ENCODE assay signal across 22 cellular contexts in the genomic region with DNA sequence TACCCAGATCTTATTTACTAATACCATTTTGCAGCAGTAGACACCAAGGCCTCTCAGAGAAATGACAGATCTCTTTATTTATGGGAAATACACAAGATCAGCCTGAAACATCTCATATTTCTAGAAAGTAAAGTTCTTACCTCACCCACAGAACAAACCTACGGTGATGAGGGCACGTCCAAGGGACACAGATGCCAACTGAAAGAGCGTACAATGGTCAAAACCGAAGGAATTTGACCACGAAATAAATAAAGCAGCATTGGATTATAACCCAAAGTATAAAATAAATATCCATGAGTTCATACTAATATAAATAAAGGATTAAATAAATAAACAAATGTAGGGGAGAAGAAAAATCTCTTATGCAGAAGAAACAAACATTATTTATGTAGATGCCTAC.
DNase-seq lines count a peak whose midpoint lies in the region; ATAC-seq, FAIRE-seq and TF ChIP-seq lines count a peak whose summit lies in the region.
"Had no signal": no experiment of that assay in that cellular context is flagged by ENCODE, and none has a peak within 500 bp of the region (broad histone marks: within the 10 kb centered on the region; RNA-seq: fewer than 3 reads in every experiment).

No MANE protein-coding gene starts in this region.

- no peak overlapping the region; a peak in 1 of 4 replicates for H4K8ac ChIP-seq in IMR-90 (ENCODE audit: low read depth in 2 of 2, low read length in 2 of 2)

- no peaks in the 10 kb centered on the region for H3K9me3 ChIP-seq in IMR-90 (ENCODE audit: control insufficient read depth, insufficient read depth, low read length)
- no peaks in the 10 kb centered on the region for H3K9me3 ChIP-seq in SJSA1 (replicated peaks)
- H3K9me3 ChIP-seq in osteoblast (ENCODE audit: low read depth, low read length): no peaks in the 10 kb centered on the region
- H3K9me3 ChIP-seq in small intestine (ENCODE audit: control insufficient read depth, low read depth): no peaks in the 10 kb centered on the region
- H3K9me3 ChIP-seq: A549, BE2C had no signal

- no peaks in the 10 kb centered on the region for H3K79me2 ChIP-seq in osteoblast (ENCODE audit: insufficient read depth, low read length)

- no peak overlapping the region for H4K5ac ChIP-seq in IMR-90 (ENCODE audit: low read depth, low read length)

- H3K27me3 ChIP-seq in IMR-90 (ENCODE audit: control insufficient read depth, insufficient read depth, low read length) (no peaks in the 10 kb centered on the region), SJSA1 (replicated peaks) (no peaks in the 10 kb centered on the region), osteoblast (ENCODE audit: insufficient read depth, low read length) (no peaks in the 10 kb centered on the region), small intestine (ENCODE audit: control insufficient read depth in 2 of 2, insufficient read depth in 2 of 2, low read length in 2 of 2) (no peaks in the 10 kb centered on the region), foreskin keratinocyte (no peaks in the 10 kb centered on the region)
- H3K27me3 ChIP-seq: BE2C; BLaER1 treated with 17β-estradiol and CSF1 and Interleukin-3, amounts not matched to agents 10 nM and 100 nM had no signal

- no peak overlapping the region for H3K4ac ChIP-seq in IMR-90 (ENCODE audit: low read depth, low read length)

- H2BK120ac ChIP-seq in IMR-90 (ENCODE audit: low read depth, low read length): no peak overlapping the region

- H4K20me1 ChIP-seq in IMR-90 (ENCODE audit: insufficient read depth, low read length): no peaks in the 10 kb centered on the region
- H4K20me1 ChIP-seq in osteoblast (ENCODE audit: insufficient read depth, low read length): no peaks in the 10 kb centered on the region
- H4K20me1 ChIP-seq: BLaER1 treated with 17β-estradiol and CSF1 and Interleukin-3, amounts not matched to agents 10 nM and 100 nM had no signal

- H3K4me3 ChIP-seq in IMR-90 (ENCODE audit: insufficient read depth, low read depth, low read length) (no peak overlapping the region), SJSA1 (no peak overlapping the region), osteoblast (ENCODE audit: insufficient read depth, low read length) (no peak overlapping the region), small intestine (ENCODE audit: low read depth in 1 of 2, low read length in 2 of 2) (no peak overlapping the region)
- H3K4me3 ChIP-seq: A549; BLaER1 treated with 17β-estradiol and CSF1 and Interleukin-3, amounts not matched to agents 10 nM and 100 nM had no signal

- CTCF ChIA-PET in IMR-90 (lab: Yijun Ruan, JAX): interaction anchor here (0.6 kb wide), 1 partner anchor 912 kb away, joined by 3 read pairs; no protein-coding TSS in a partner anchor

- BruUV-seq in IMR-90 (replicated peaks; lab: Mats Ljungman, UMichigan): no TSS peak

- no peak overlapping the region for H2BK20ac ChIP-seq in IMR-90 (ENCODE audit: low read depth, low read length)

- intact Hi-C loops in IMR-90 (cut with micrococcal nuclease): no loop called here

- H2AK9ac ChIP-seq in IMR-90 (replicated peaks; ENCODE audit: low read depth, low read length, poor library complexity): no peak overlapping the region

- no peak for TF ChIP-seq RAD21 in IMR-90 (IDR thresholded peaks at IDR 0.05; ENCODE audit: low read length)

- no peak overlapping the region for H2BK15ac ChIP-seq in IMR-90 (ENCODE audit: low read depth, low read length)

- H4K91ac ChIP-seq in IMR-90 (ENCODE audit: insufficient read depth, low read depth, low read length): no peak overlapping the region

- in situ Hi-C loops in IMR-90 (cut with MboI; ENCODE audit: low sequenced_read_pairs): no loop called here

- no peak for ATAC-seq in IMR-90 (ENCODE audit: low read depth)
- ATAC-seq in foreskin keratinocyte: no peak
- ATAC-seq: A549 had no signal

- no peak for TF ChIP-seq CTCF in IMR-90 (conservative IDR thresholded peaks at IDR 0.05; ENCODE audit: low read depth, low read length)
- TF ChIP-seq CTCF in osteoblast (IDR thresholded peaks at IDR 0.05; ENCODE audit: extremely low read depth, low read depth, low read length): no peak
- TF ChIP-seq CTCF in foreskin keratinocyte (conservative IDR thresholded peaks at IDR 0.05): no peak

- no peak overlapping the region for H3K9ac ChIP-seq in IMR-90 (ENCODE audit: low read depth, low read length)
- H3K9ac ChIP-seq: BLaER1 treated with 17β-estradiol and CSF1 and Interleukin-3, amounts not matched to agents 10 nM and 100 nM had no signal

- peaks cover 2% of the 10 kb centered on the region; the same call in 1 of the 2 replicates for H3K4me1 ChIP-seq in IMR-90 (ENCODE audit: control insufficient read depth, insufficient read depth, low read length)
- peaks cover 20% of the 10 kb centered on the region for H3K4me1 ChIP-seq in SJSA1 (replicated peaks)
- peaks cover 14% of the 10 kb centered on the region for H3K4me1 ChIP-seq in osteoblast (ENCODE audit: insufficient read depth, low read length)
- no peaks in the 10 kb centered on the region for H3K4me1 ChIP-seq in small intestine (ENCODE audit: control insufficient read depth in 2 of 2, insufficient read depth in 1 of 2, low read depth in 1 of 2, low read length in 1 of 2)
- no peaks in the 10 kb centered on the region for H3K4me1 ChIP-seq in foreskin keratinocyte
- H3K4me1 ChIP-seq: A549, BE2C had no signal

- dilution Hi-C loops in IMR-90 (cut with HindIII; ENCODE audit: low sequenced_read_pairs, unreplicated experiment): no loop called here

- no peak for TF ChIP-seq POLR2A in IMR-90 (IDR thresholded peaks at IDR 0.05; ENCODE audit: low read depth, low read length)

- no peak for DNase-seq in IMR-90
- peak in 1 of 2 experiments; percentile 68 for DNase-seq in SJSA1 (ENCODE audit: low read depth in 1 of 2, low spot score in 2 of 2)
- DNase-seq in osteoblast (ENCODE audit: insufficient read length, low spot score, missing footprints): no peak
- DNase-seq in small intestine: no peak
- no peak for DNase-seq in foreskin keratinocyte
- no peak for DNase-seq in HTR-8/SVneo (ENCODE audit: insufficient read length, low spot score)
- DNase-seq: 8988T; ACHN; AML-193; BE2C; Calu3; CD4-positive, alpha-beta T cell; COR-L47; DMS53; DMS79 treated with DMSO at 0.1 percent for 48 hours; GOT3; H7; HCEC 1CT had no signal

- no CpG with 5 or more reads among the region's 5 CpGs for WGBS in IMR-90 (ENCODE audit: extremely low coverage in 2 of 2, insufficient read length in 1 of 2), 2 experiments
- 68 to 81% (median 79%) methylated on average over 5 of the region's 5 CpGs for WGBS in small intestine, 3 donors

- no peak overlapping the region for H2BK5ac ChIP-seq in IMR-90 (ENCODE audit: low read depth, low read length, poor library complexity, severe bottlenecking)

- H3K36me3 ChIP-seq in IMR-90 (ENCODE audit: control insufficient read depth, insufficient read depth, low read length): no peaks in the 10 kb centered on the region
- H3K36me3 ChIP-seq in SJSA1: no peaks in the 10 kb centered on the region
- no peaks in the 10 kb centered on the region for H3K36me3 ChIP-seq in osteoblast (ENCODE audit: insufficient read depth, low read length)
- no peaks in the 10 kb centered on the region for H3K36me3 ChIP-seq in small intestine (ENCODE audit: control insufficient read depth in 2 of 2, insufficient read depth in 2 of 2, low read length in 2 of 2)
- H3K36me3 ChIP-seq: BE2C; BLaER1 treated with 17β-estradiol and CSF1 and Interleukin-3, amounts not matched to agents 10 nM and 100 nM had no signal

- POLR2A ChIA-PET in IMR-90 (lab: Charles Lee; ENCODE audit: unreplicated experiment): no interaction called here

- no peaks in the 10 kb centered on the region for H3K79me1 ChIP-seq in IMR-90 (ENCODE audit: low read depth in 1 of 2, low read length in 2 of 2)

- H3K23ac ChIP-seq in IMR-90 (ENCODE audit: low read depth, low read length): no peak overlapping the region

- H3K14ac ChIP-seq in IMR-90 (replicated peaks; ENCODE audit: low read depth, low read length): no peak overlapping the region

- H3K27ac ChIP-seq in IMR-90 (ENCODE audit: insufficient read depth, low read length) (no peak overlapping the region), SJSA1 (peak overlapping the region; percentile 52), osteoblast (ENCODE audit: low read depth, low read length) (peak overlapping the region; percentile 0), small intestine (ENCODE audit: low read depth in 1 of 2, low read length in 1 of 2) (no peak overlapping the region), foreskin keratinocyte (no peak overlapping the region)
- H3K27ac ChIP-seq: A549; BLaER1 treated with 17β-estradiol and CSF1 and Interleukin-3, amounts not matched to agents 10 nM and 100 nM had no signal

- FAIRE-seq in small intestine (lab: Jason Lieb, UNC) (no peak), HTR-8/SVneo (lab: Jason Lieb, UNC) (no peak)
- FAIRE-seq: A549, G401.6, GM12892 had no signal

- H2AFZ ChIP-seq in IMR-90 (replicated peaks; ENCODE audit: low read length, poor library complexity) (no peak overlapping the region), osteoblast (ENCODE audit: low read length) (peak overlapping the region; percentile 38)

- H2AK5ac ChIP-seq in IMR-90 (ENCODE audit: low read depth, low read length): peak overlapping the region; percentile 20; the same call in 1 of the 2 replicates

- H3K56ac ChIP-seq in IMR-90 (ENCODE audit: extremely low read depth, insufficient read depth, low read length): no peak overlapping the region

- H3K9me1 ChIP-seq in IMR-90 (ENCODE audit: insufficient read depth, low read length): peaks cover 3% of the 10 kb centered on the region; the same call in 1 of the 2 replicates

- no peak overlapping the region for H3K18ac ChIP-seq in IMR-90 (ENCODE audit: low read depth, low read length)

- H3K4me2 ChIP-seq in IMR-90 (ENCODE audit: low read depth, low read length) (no peak overlapping the region), osteoblast (ENCODE audit: insufficient read depth, low read length) (no peak overlapping the region)
- H3K4me2 ChIP-seq: A549; BLaER1 treated with 17β-estradiol and CSF1 and Interleukin-3, amounts not matched to agents 10 nM and 100 nM had no signal

TF ChIP-seq in IMR-90, 13 proteins besides CTCF, POLR2A, EP300 and RAD21 (continues in another document):
- TF ChIP-seq RFX5 (IDR thresholded peaks at IDR 0.05; ENCODE audit: low read depth, low read length) (no peak), MXI1 (IDR thresholded peaks at IDR 0.05; ENCODE audit: borderline replicate concordance, low read depth, low read length) (no peak), CEBPB (IDR thresholded peaks at IDR 0.05; ENCODE audit: low read depth, low read length) (no peak), MAZ (IDR thresholded peaks at IDR 0.05; ENCODE audit: borderline replicate concordance, low read depth, low read length) (no peak), FOS (IDR thresholded peaks at IDR 0.05; ENCODE audit: low read depth, low read length) (no peak)

Comparison
In these comparisons a context has a peak if more than half of its experiments do, and no peak if none do; other contexts are left out.
1. H3K27ac ChIP-seq: peak in SJSA1 (single experiment) and osteoblast (single experiment); none in IMR-90 (single experiment), small intestine (0 of 2) and foreskin keratinocyte (single experiment).